ENCODE assay signal across 8 cellular contexts in genomic region chr7:139230774-139231512, GRCh38. TPM values are rescaled to one million over a fixed set of nuclear protein-coding genes. Genes with fewer than 3 reads are reported as not detected.
DNase-seq lines count a peak whose midpoint lies in the region; ATAC-seq and TF ChIP-seq lines count a peak whose summit lies in the region.

UBN2 (plus strand) TSS chr7:139231237; CDS start chr7:139231485, 248 bp downstream.

- no peaks in the 10 kb centered on the region for H3K36me3 ChIP-seq in NT2/D1 (ENCODE audit: insufficient read depth, insufficient read length, low read length)
- no peaks in the 10 kb centered on the region for H3K36me3 ChIP-seq in endodermal cell (ENCODE audit: control insufficient read depth, insufficient read depth, low read length)

- peaks cover 3% of the 10 kb centered on the region for H3K36me3 Mint-ChIP-seq in activated CD8-positive, alpha-beta memory T cell treated with anti-CD3 and anti-CD28 coated beads, Interleukin-2, amount 10 ng/mL, durations not matched to agents 7 days and 5 days
- no peaks in the 10 kb centered on the region for H3K36me3 Mint-ChIP-seq in endodermal cell (ENCODE audit: low read depth)

- H3K9me3 Mint-ChIP-seq in activated CD8-positive, alpha-beta memory T cell treated with anti-CD3 and anti-CD28 coated beads, Interleukin-2, amount 10 ng/mL, durations not matched to agents 7 days and 5 days (ENCODE audit: low read depth): no peaks in the 10 kb centered on the region
- peaks cover 9% of the 10 kb centered on the region for H3K9me3 Mint-ChIP-seq in endodermal cell

- H3K9ac ChIP-seq in NT2/D1 (ENCODE audit: insufficient read length, low read depth): peak within 1 kb of the TSS; percentile 92
- peak within 1 kb of the TSS; percentile 83 for H3K9ac ChIP-seq in endodermal cell (ENCODE audit: extremely low read depth, low read length, poor library complexity, severe bottlenecking)

- DNase-seq in COR-L47 (lab: John Stamatoyannopoulos, UW) (peak; percentile 93), HUDEP-2 (lab: John Stamatoyannopoulos, UW; ENCODE audit: unreplicated experiment in 76 of 76) (peak; percentile 42 to 97 (median 92)), NT2/D1 (ENCODE audit: low read depth, low spot score) (peak; percentile 95), endodermal cell (peak; percentile 99), mesenteric fat pad (ENCODE audit: low spot score) (peak; percentile 99)
- DNase-seq in activated CD8-positive, alpha-beta memory T cell treated with anti-CD3 and anti-CD28 coated beads, Interleukin-2, amount 10 ng/mL, durations not matched to agents 7 days and 5 days: peak; percentile 95
- DNase-seq in stimulated activated CD8-positive, alpha-beta memory T cell treated with anti-CD3 and anti-CD28 coated beads, Interleukin-15, amount 100 ng/mL, for 24 hours (ENCODE audit: low read depth): peak; percentile 85

- H3K4me3 ChIP-seq in NT2/D1 (ENCODE audit: insufficient read length, low read depth) (peak within 1 kb of the TSS; percentile 97), endodermal cell (ENCODE audit: low read length) (peak within 1 kb of the TSS; percentile 96)

- H3K27me3 ChIP-seq in NT2/D1 (ENCODE audit: insufficient read depth, insufficient read length): peaks cover 6% of the 10 kb centered on the region
- no peaks in the 10 kb centered on the region for H3K27me3 ChIP-seq in endodermal cell (ENCODE audit: control insufficient read depth, insufficient read depth, low read length, poor library complexity, severe bottlenecking)

- no peak for TF ChIP-seq CTCF in endodermal cell (conservative IDR thresholded peaks at IDR 0.05)

- H3K27me3 Mint-ChIP-seq in activated CD8-positive, alpha-beta memory T cell treated with anti-CD3 and anti-CD28 coated beads, Interleukin-2, amount 10 ng/mL, durations not matched to agents 7 days and 5 days: peaks cover 21% of the 10 kb centered on the region
- H3K27me3 Mint-ChIP-seq in endodermal cell (ENCODE audit: insufficient read depth): no peaks in the 10 kb centered on the region

- CTCF ChIA-PET in activated CD8-positive, alpha-beta memory T cell treated with anti-CD3 and anti-CD28 coated beads, Interleukin-2, amount 10 ng/mL, durations not matched to agents 7 days and 5 days (lab: Charles Lee): interaction anchor here (0.6 to 1.3 kb wide), 2 partner anchors 107 to 176 kb away, joined by 3 read pairs; no protein-coding TSS in a partner anchor

- peak; percentile 94 for ATAC-seq in GM21381 (IDR thresholded peaks at IDR 0.05; ENCODE audit: unreplicated experiment)
- peak; percentile 91 for ATAC-seq in activated CD8-positive, alpha-beta memory T cell treated with anti-CD3 and anti-CD28 coated beads, Interleukin-2, amount 10 ng/mL, durations not matched to agents 7 days and 5 days

- peak within 1 kb of the TSS; percentile 95 for H3K27ac Mint-ChIP-seq in activated CD8-positive, alpha-beta memory T cell treated with anti-CD3 and anti-CD28 coated beads, Interleukin-2, amount 10 ng/mL, durations not matched to agents 7 days and 5 days
- H3K27ac Mint-ChIP-seq in endodermal cell: peak within 1 kb of the TSS; percentile 96

- WGBS in endodermal cell (ENCODE audit: insufficient coverage in 1 of 2, insufficient read length in 1 of 2), 2 experiments: 0% methylated on average over 35 to 63 of the region's 63 CpGs

- H3K27ac ChIP-seq in endodermal cell (ENCODE audit: low read depth, low read length): peak within 1 kb of the TSS; percentile 47

- H3K4me1 ChIP-seq in NT2/D1 (ENCODE audit: insufficient read depth, insufficient read length) (no peaks in the 10 kb centered on the region), endodermal cell (ENCODE audit: control insufficient read depth, insufficient read depth, low read length) (no peaks in the 10 kb centered on the region)

- peak within 1 kb of the TSS; percentile 93 for H3K4me3 Mint-ChIP-seq in activated CD8-positive, alpha-beta memory T cell treated with anti-CD3 and anti-CD28 coated beads, Interleukin-2, amount 10 ng/mL, durations not matched to agents 7 days and 5 days
- peak within 1 kb of the TSS; percentile 95 for H3K4me3 Mint-ChIP-seq in endodermal cell

- H3K4me1 Mint-ChIP-seq in activated CD8-positive, alpha-beta memory T cell treated with anti-CD3 and anti-CD28 coated beads, Interleukin-2, amount 10 ng/mL, durations not matched to agents 7 days and 5 days: peaks cover 16% of the 10 kb centered on the region
- peaks cover 23% of the 10 kb centered on the region for H3K4me1 Mint-ChIP-seq in endodermal cell

- H3K9me3 ChIP-seq in NT2/D1 (ENCODE audit: insufficient read depth, low read length): peaks cover 4% of the 10 kb centered on the region; the same call in 1 of the 2 replicates
- H3K9me3 ChIP-seq in endodermal cell (ENCODE audit: control insufficient read depth, low read length): peaks cover 8% of the 10 kb centered on the region

RNA-seq across cellular contexts. Expression of gene UBN2, which starts in this region (rescaled TPM):
- 10 to 100 TPM; 10.8 to 12.7 TPM for total RNA-seq in activated CD8-positive, alpha-beta memory T cell treated with anti-CD3 and anti-CD28 coated beads, Interleukin-2, amount 10 ng/mL, durations not matched to agents 7 days and 5 days
- total RNA-seq in endodermal cell: 10 to 100 TPM; 45.3 to 48.8 TPM
- 8.1 TPM for polyA plus RNA-seq in endodermal cell (2013, experiment 1 of 2)
- 9.1 TPM for polyA plus RNA-seq in endodermal cell (2013, experiment 2 of 2)
- total RNA-seq in mesenteric fat pad: 13.5 TPM

Comparison
In these comparisons a context has a peak if more than half of its experiments do, and no peak if none do; other contexts are left out.
1. Peak in every context shown above with its lines: DNase-seq, ATAC-seq, H3K4me3 ChIP-seq and H3K27ac ChIP-seq.